Comparison of ENCODE assay signal across 23 cellular contexts in the genomic region with DNA sequence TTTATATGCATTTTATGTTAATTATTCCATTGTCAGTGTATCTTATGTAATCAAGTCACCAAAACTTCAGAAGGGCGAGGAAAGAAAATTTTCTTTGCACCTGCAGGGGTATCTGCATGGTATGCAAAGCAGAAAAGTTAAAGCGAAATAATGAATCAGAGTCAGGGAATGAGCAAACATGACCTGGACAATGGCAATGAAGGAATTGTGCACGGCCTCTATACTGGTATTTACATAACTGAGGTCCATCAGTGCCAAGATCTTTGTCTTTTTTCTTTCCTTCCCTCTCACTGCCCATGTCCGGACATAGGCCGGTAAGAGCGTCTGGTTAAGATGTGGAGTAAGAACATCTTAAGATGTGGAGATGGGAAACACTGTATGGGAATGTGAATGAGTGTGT.
"Had no signal": no experiment of that assay in that cellular context is flagged by ENCODE, and none has a peak within 500 bp of the region (broad histone marks: within the 10 kb centered on the region; RNA-seq: fewer than 3 reads in every experiment).

No MANE protein-coding gene starts in this region.

- H3K4me3 Mint-ChIP-seq: dendritic cell treated with granulocyte-macrophage colony-stimulating factor and Interleukin-4, amounts not matched to agents 40 ng/mL and 50 ng/mL, for 4 days; effector memory CD8-positive, alpha-beta T cell; memory B cell; mesothelial cell of epicardium; natural killer cell; neural crest cell; stimulated activated effector memory CD8-positive, alpha-beta T cell treated with anti-CD3 and anti-CD28 coated beads, Interleukin-12 subunit alpha, Interleukin-12 subunit beta, amount 100 ng/mL, for 72 hours had no signal

- H3K27me3 Mint-ChIP-seq: dendritic cell treated with granulocyte-macrophage colony-stimulating factor and Interleukin-4, amounts not matched to agents 40 ng/mL and 50 ng/mL, for 4 days; effector memory CD8-positive, alpha-beta T cell; memory B cell had no signal

- DNase-seq: effector memory CD8-positive, alpha-beta T cell; foreskin keratinocyte; kidney; left cardiac atrium; left ventricle myocardium inferior; lower lobe of right lung; natural killer cell; nucleus accumbens; ovary; stimulated activated CD4-positive, alpha-beta T cell treated with anti-CD3 and anti-CD28 coated beads, Interleukin-4, amount 100 ng/mL, for 1 hour; stimulated activated CD8-positive, alpha-beta memory T cell treated with anti-CD3 and anti-CD28 coated beads, Interleukin-4, amount 100 ng/mL, for 48 hours; stimulated activated naive CD8-positive, alpha-beta T cell treated with anti-CD3 and anti-CD28 coated beads, Interleukin-15, Interleukin-2, amounts not matched to agents 100 U/mL and 50 U/mL, for 24 hours; testis; upper lobe of right lung had no signal

- H3K9me3 Mint-ChIP-seq: dendritic cell treated with granulocyte-macrophage colony-stimulating factor and Interleukin-4, amounts not matched to agents 40 ng/mL and 50 ng/mL, for 4 days; effector memory CD8-positive, alpha-beta T cell; natural killer cell; stimulated activated effector memory CD8-positive, alpha-beta T cell treated with anti-CD3 and anti-CD28 coated beads, Interleukin-12 subunit alpha, Interleukin-12 subunit beta, amount 100 ng/mL, for 72 hours had no signal

- H3K27ac ChIP-seq: foreskin keratinocyte, left ventricle myocardium inferior, lower lobe of right lung, ovary, right atrium auricular region, testis, tibial nerve, upper lobe of right lung, vagina had no signal

- H3K27me3 ChIP-seq: foreskin keratinocyte, ovary, right atrium auricular region, testis, tibial nerve, upper lobe of right lung, vagina had no signal

- H3K4me1 ChIP-seq: left ventricle myocardium inferior, lower lobe of right lung, right atrium auricular region, testis, tibial nerve, upper lobe of right lung had no signal

- H3K36me3 Mint-ChIP-seq: memory B cell; mesothelial cell of epicardium; natural killer cell; stimulated activated effector memory CD8-positive, alpha-beta T cell treated with anti-CD3 and anti-CD28 coated beads, Interleukin-12 subunit alpha, Interleukin-12 subunit beta, amount 100 ng/mL, for 72 hours had no signal

- H3K4me1 Mint-ChIP-seq: memory B cell; natural killer cell; neural crest cell; stimulated activated effector memory CD8-positive, alpha-beta T cell treated with anti-CD3 and anti-CD28 coated beads, Interleukin-12 subunit alpha, Interleukin-12 subunit beta, amount 100 ng/mL, for 72 hours had no signal

- FAIRE-seq: kidney, small intestine had no signal

- H3K9me3 ChIP-seq: left ventricle myocardium inferior, lower lobe of right lung, ovary, right atrium auricular region, testis, tibial nerve, upper lobe of right lung, vagina had no signal

- H3K4me3 ChIP-seq: left ventricle myocardium inferior, lower lobe of right lung, ovary, right atrium auricular region, testis, tibial nerve, upper lobe of right lung, vagina had no signal

- H3K36me3 ChIP-seq: left ventricle myocardium inferior, lower lobe of right lung, ovary, right atrium auricular region, tibial nerve, upper lobe of right lung, vagina had no signal

- H3K27ac Mint-ChIP-seq: dendritic cell treated with granulocyte-macrophage colony-stimulating factor and Interleukin-4, amounts not matched to agents 40 ng/mL and 50 ng/mL, for 4 days; effector memory CD8-positive, alpha-beta T cell; memory B cell; mesothelial cell of epicardium; natural killer cell; stimulated activated effector memory CD8-positive, alpha-beta T cell treated with anti-CD3 and anti-CD28 coated beads, Interleukin-12 subunit alpha, Interleukin-12 subunit beta, amount 100 ng/mL, for 72 hours had no signal

- ATAC-seq: effector memory CD8-positive, alpha-beta T cell; foreskin keratinocyte; lower lobe of right lung; natural killer cell; stimulated activated effector memory CD8-positive, alpha-beta T cell treated with anti-CD3 and anti-CD28 coated beads, Interleukin-12 subunit alpha, Interleukin-12 subunit beta, amount 100 ng/mL, for 72 hours; stimulated activated naive CD8-positive, alpha-beta T cell treated with anti-CD3 and anti-CD28 coated beads, Interleukin-15, Interleukin-2, amounts not matched to agents 100 U/mL and 50 U/mL, for 24 hours; upper lobe of right lung had no signal
